In genomic region chr14:55053018-55053417, GRCh38 we compare ENCODE assay signal across 9 cellular contexts. TPM values are rescaled to one million over a fixed set of nuclear protein-coding genes. Genes with fewer than 3 reads are reported as not detected.
DNase-seq lines count a peak whose midpoint lies in the region; ATAC-seq and TF ChIP-seq lines count a peak whose summit lies in the region.
"Had no signal": no experiment of that assay in that cellular context is flagged by ENCODE, and none has a peak within 500 bp of the region (broad histone marks: within the 10 kb centered on the region; RNA-seq: fewer than 3 reads in every experiment).

No MANE protein-coding gene starts in this region.

- DNase-seq in HCT116 (ENCODE audit: low read depth, low spot score): no peak
- DNase-seq in activated CD4-positive, alpha-beta memory T cell treated with anti-CD3 and anti-CD28 coated beads for 36 hours: no peak
- no peak for DNase-seq in glutamatergic neuron
- DNase-seq in smooth muscle cell (lab: John Stamatoyannopoulos, UW; ENCODE audit: unreplicated experiment): no peak
- no peak for DNase-seq in MV-4-11 (lab: John Stamatoyannopoulos, UW)
- DNase-seq in activated gamma-delta T cell treated with Interleukin-2 at 50 U/mL for 16 hours: no peak
- no peak for DNase-seq in inferior parietal cortex (ENCODE audit: extremely low spot score)
- DNase-seq: NCI-H2227 treated with DMSO at 0.1 percent for 48 hours had no signal

- no peak for ATAC-seq in HCT116
- ATAC-seq in GM19397 (IDR thresholded peaks at IDR 0.05; ENCODE audit: unreplicated experiment): no peak

- no peak for TF ChIP-seq RAD21 in HCT116 (IDR thresholded peaks at IDR 0.05; ENCODE audit: low read depth)

- H3K4me1 Mint-ChIP-seq in activated CD4-positive, alpha-beta memory T cell treated with anti-CD3 and anti-CD28 coated beads for 36 hours (ENCODE audit: low read depth): peaks cover 38% of the 10 kb centered on the region
- peaks cover 18% of the 10 kb centered on the region for H3K4me1 Mint-ChIP-seq in glutamatergic neuron (ENCODE audit: low read depth, unreplicated experiment)

- intact Hi-C loops in HCT116 (cut with micrococcal nuclease): no loop called here
- intact Hi-C loops in activated CD4-positive, alpha-beta memory T cell treated with anti-CD3 and anti-CD28 coated beads for 36 hours (cut with micrococcal nuclease): loop anchor here (5.0 kb wide), 1 partner anchor 44 kb away; no protein-coding TSS in a partner anchor

- H3K9me3 ChIP-seq in HCT116 (ENCODE audit: control insufficient read depth in 1 of 2, insufficient read depth in 1 of 2, low read depth in 1 of 2, low read length in 2 of 2) (no peaks in the 10 kb centered on the region), smooth muscle cell (replicated peaks; ENCODE audit: low read depth) (no peaks in the 10 kb centered on the region)

- WGBS in smooth muscle cell (ENCODE audit: low lambda C conversion rate): 88% methylated on average over 6 of the region's 6 CpGs

- TF ChIP-seq CTCF in HCT116 (IDR thresholded peaks at IDR 0.05 in 2 of 3, conservative IDR thresholded peaks at IDR 0.05 in 1 of 3; ENCODE audit: borderline replicate concordance in 1 of 3, insufficient read depth in 1 of 3, low read depth in 2 of 3, low read length in 2 of 3) (no peak), glutamatergic neuron (IDR thresholded peaks at IDR 0.05; ENCODE audit: partially characterized antibody, unreplicated experiment) (no peak), smooth muscle cell (IDR thresholded peaks at IDR 0.05; ENCODE audit: borderline replicate concordance, insufficient read depth, poor library complexity, severe bottlenecking) (no peak)

- H3K4me3 ChIP-seq in HCT116 (replicated peaks in 1 of 2; ENCODE audit: low read depth in 1 of 2, low read length in 2 of 2) (peak overlapping the region; percentile 66 to 97), smooth muscle cell (peak overlapping the region; percentile 91)

- H2AFZ ChIP-seq in HCT116 (ENCODE audit: low read depth, low read length, poor library complexity, severe bottlenecking) (no peak overlapping the region), smooth muscle cell (ENCODE audit: low read depth) (no peak overlapping the region)

- H3K79me2 ChIP-seq in HCT116 (ENCODE audit: insufficient read depth, low read length): peaks cover 62% of the 10 kb centered on the region
- H3K79me2 ChIP-seq in smooth muscle cell (ENCODE audit: low read depth): peaks cover 60% of the 10 kb centered on the region

- TF ChIP-seq POLR2A in HCT116 (IDR thresholded peaks at IDR 0.05; ENCODE audit: borderline replicate concordance, extremely low read depth, insufficient read depth, insufficient read length): no peak

- H3K36me3 Mint-ChIP-seq in activated CD4-positive, alpha-beta memory T cell treated with anti-CD3 and anti-CD28 coated beads for 36 hours: peaks cover 25% of the 10 kb centered on the region
- no peaks in the 10 kb centered on the region for H3K36me3 Mint-ChIP-seq in glutamatergic neuron (ENCODE audit: unreplicated experiment)

- no peaks in the 10 kb centered on the region for H3K27me3 Mint-ChIP-seq in activated CD4-positive, alpha-beta memory T cell treated with anti-CD3 and anti-CD28 coated beads for 36 hours
- peaks cover 2% of the 10 kb centered on the region for H3K27me3 Mint-ChIP-seq in glutamatergic neuron (ENCODE audit: unreplicated experiment)

- RAD21 ChIA-PET in HCT116 (lab: Charles Lee; ENCODE audit: low non-redundant PET in 1 of 2, low total read pairs in 2 of 2, uncharacterized antibody in 2 of 2, unreplicated experiment in 2 of 2): no interaction called here

- H3K4me2 ChIP-seq in HCT116 (ENCODE audit: low read length) (peak overlapping the region; percentile 81), smooth muscle cell (peak overlapping the region; percentile 90)

- peaks cover 4 to 21% of the 10 kb centered on the region in 2 experiments; a peak in 3 of 4 replicates for H3K4me1 ChIP-seq in HCT116 (ENCODE audit: control insufficient read depth in 1 of 2, insufficient read depth in 2 of 2, low read length in 2 of 2)
- H3K4me1 ChIP-seq in smooth muscle cell (ENCODE audit: low read depth): peaks cover 25% of the 10 kb centered on the region

- POLR2A ChIA-PET in HCT116 (lab: Charles Lee): interaction anchor here (2.7 kb wide), 1 partner anchor 25 kb away, joined by 9 read pairs; no protein-coding TSS in a partner anchor
- POLR2A ChIA-PET in activated CD4-positive, alpha-beta memory T cell treated with anti-CD3 and anti-CD28 coated beads for 36 hours (lab: Charles Lee): interaction anchor here (0.9 to 2.7 kb wide), 4 partner anchors 10 to 321 kb away, joined by 3 to 9 read pairs (median 6); partner anchors contain the start of genes DLGAP5, SOCS4 and WDHD1

- no TSS peak for BruUV-seq in HCT116 (replicated peaks; lab: Mats Ljungman, UMichigan)

- H3K4me3 Mint-ChIP-seq in activated CD4-positive, alpha-beta memory T cell treated with anti-CD3 and anti-CD28 coated beads for 36 hours: peak overlapping the region; percentile 82
- H3K4me3 Mint-ChIP-seq in glutamatergic neuron (ENCODE audit: unreplicated experiment): peak overlapping the region; percentile 90

- H4K20me1 ChIP-seq in HCT116 (ENCODE audit: insufficient read depth): peaks cover 26% of the 10 kb centered on the region; the same call in 1 of the 2 replicates
- peaks cover 58% of the 10 kb centered on the region for H4K20me1 ChIP-seq in smooth muscle cell (ENCODE audit: low read depth)

- CTCF ChIA-PET in HCT116 (lab: Charles Lee): interaction anchor here (0.7 to 1.1 kb wide), 2 partner anchors 12 to 37 kb away, joined by 3 read pairs; no protein-coding TSS in a partner anchor
- CTCF ChIA-PET in activated CD4-positive, alpha-beta memory T cell treated with anti-CD3 and anti-CD28 coated beads for 36 hours (lab: Charles Lee): interaction anchor here (1.8 to 3.8 kb wide), 4 partner anchors 15 to 108 kb away, joined by 5 to 44 read pairs (median 18); partner anchors contain the start of genes SOCS4 and WDHD1

- H3K9me2 ChIP-seq in HCT116 (ENCODE audit: insufficient read depth): no peaks in the 10 kb centered on the region

- H3K27me3 ChIP-seq in HCT116 (ENCODE audit: insufficient read depth, low read length) (no peaks in the 10 kb centered on the region), smooth muscle cell (ENCODE audit: low read depth) (no peaks in the 10 kb centered on the region)

- H3K27ac ChIP-seq in HCT116 (ENCODE audit: low read depth, low read length) (no peak overlapping the region; the same call in 1 of the 2 replicates), smooth muscle cell (ENCODE audit: low read depth) (peak overlapping the region; percentile 100)

- H3K9ac ChIP-seq in HCT116 (ENCODE audit: low read length) (peak overlapping the region; percentile 98), smooth muscle cell (ENCODE audit: low read depth) (peak overlapping the region; percentile 100)

- peaks cover 11% of the 10 kb centered on the region for H3F3A ChIP-seq in smooth muscle cell (ENCODE audit: low read depth)

- H3K36me3 ChIP-seq in HCT116 (ENCODE audit: control insufficient read depth in 1 of 2, insufficient read depth in 2 of 2, low read length in 2 of 2) (peaks cover 2 to 9% of the 10 kb centered on the region in 2 experiments; a peak in 3 of 4 replicates), smooth muscle cell (ENCODE audit: low read depth) (no peaks in the 10 kb centered on the region)

- H3K9me3 Mint-ChIP-seq in activated CD4-positive, alpha-beta memory T cell treated with anti-CD3 and anti-CD28 coated beads for 36 hours: no peaks in the 10 kb centered on the region
- H3K9me3 Mint-ChIP-seq in glutamatergic neuron (ENCODE audit: unreplicated experiment): peaks cover 7% of the 10 kb centered on the region

- peak overlapping the region; percentile 94 for H3K27ac Mint-ChIP-seq in activated CD4-positive, alpha-beta memory T cell treated with anti-CD3 and anti-CD28 coated beads for 36 hours
- H3K27ac Mint-ChIP-seq in glutamatergic neuron (ENCODE audit: unreplicated experiment): peak overlapping the region; percentile 92

TF ChIP-seq in HCT116, 20 proteins besides CTCF, POLR2A, EP300 and RAD21:
- TF ChIP-seq ZFX (IDR thresholded peaks at IDR 0.05) (no peak), POLR2AphosphoS5 (IDR thresholded peaks at IDR 0.05; ENCODE audit: low read depth, low read length) (0 out of 2 replicates have a peak, but pooled peaks have one; percentile 11), EZH2phosphoT487 (IDR thresholded peaks at IDR 0.05; ENCODE audit: borderline replicate concordance) (no peak)

RNA-seq across cellular contexts. Expression of gene MAPK1IP1L, which starts 1.6 kb away (rescaled TPM):
- total RNA-seq in HCT116 (2021; ENCODE audit: unreplicated experiment) (101 TPM), glutamatergic neuron (ENCODE audit: unreplicated experiment) (97.9 TPM), smooth muscle cell (109 and 176 TPM in 2 replicates)
- 88.5 and 92.7 TPM in 2 replicates for polyA plus RNA-seq in HCT116 (2012)
- 10 to 100 TPM; 85.5 to 89.1 TPM for total RNA-seq in activated CD4-positive, alpha-beta memory T cell treated with anti-CD3 and anti-CD28 coated beads for 36 hours
- 89.0 and 89.7 TPM in 2 replicates for polyA plus RNA-seq in smooth muscle cell

RNA-seq across cellular contexts. Expression of gene SOCS4, which starts 26.0 kb away (rescaled TPM):
- 23.7 TPM for total RNA-seq in HCT116 (2021; ENCODE audit: unreplicated experiment)
- 4.2 and 4.7 TPM in 2 replicates for polyA plus RNA-seq in HCT116 (2012)
- total RNA-seq in activated CD4-positive, alpha-beta memory T cell treated with anti-CD3 and anti-CD28 coated beads for 36 hours: 10 to 100 TPM; 24.4 to 25.3 TPM
- 39.1 TPM for total RNA-seq in glutamatergic neuron (ENCODE audit: unreplicated experiment)
- 19.6 and 22.2 TPM in 2 replicates for total RNA-seq in smooth muscle cell
- polyA plus RNA-seq in smooth muscle cell: 3.8 and 4.8 TPM in 2 replicates

RNA-seq across cellular contexts. Expression of gene WDHD1, which starts 26.1 kb away (rescaled TPM):
- 44.3 TPM for total RNA-seq in HCT116 (2021; ENCODE audit: unreplicated experiment)
- 8.4 and 12.7 TPM in 2 replicates for polyA plus RNA-seq in HCT116 (2012)
- total RNA-seq in activated CD4-positive, alpha-beta memory T cell treated with anti-CD3 and anti-CD28 coated beads for 36 hours: 10 to 100 TPM; 62.4 to 63.2 TPM
- total RNA-seq in glutamatergic neuron (ENCODE audit: unreplicated experiment): 13.9 TPM
- 9.4 and 14.6 TPM in 2 replicates for total RNA-seq in smooth muscle cell
- 5.3 and 5.7 TPM in 2 replicates for polyA plus RNA-seq in smooth muscle cell
